11 cellular contexts compared by ENCODE assay signal in genomic region chr20:25314497-25315417, GRCh38.
DNase-seq lines count a peak whose midpoint lies in the region; ATAC-seq and TF ChIP-seq lines count a peak whose summit lies in the region.
"Had no signal": no experiment of that assay in that cellular context is flagged by ENCODE, and none has a peak within 500 bp of the region (broad histone marks: within the 10 kb centered on the region; RNA-seq: fewer than 3 reads in every experiment).

No MANE protein-coding gene starts in this region.

- CTCF ChIA-PET in activated CD8-positive, alpha-beta T cell treated with anti-CD3 and anti-CD28 coated beads, Interleukin-2, amount 10 ng/mL, durations not matched to agents 7 days and 5 days (lab: Charles Lee): interaction anchor here (1.4 kb wide), 1 partner anchor 85 kb away, joined by 4 read pairs; no protein-coding TSS in a partner anchor

- no peak for DNase-seq in activated CD4-positive, alpha-beta T cell treated with anti-CD3 and anti-CD28 coated beads, Interleukin-2, amount 10 ng/mL, durations not matched to agents 24 days and 14 days
- no peak for DNase-seq in activated CD4-positive, alpha-beta T cell treated with anti-CD3 and anti-CD28 coated beads for 1 hour
- DNase-seq in RWPE2 (ENCODE audit: low spot score) (no peak), left lobe of liver (ENCODE audit: low spot score) (peak; percentile 35), stomach (peak; percentile 11)
- DNase-seq in activated CD8-positive, alpha-beta T cell treated with anti-CD3 and anti-CD28 coated beads, Interleukin-2, amount 10 ng/mL, durations not matched to agents 7 days and 5 days: no peak
- DNase-seq: MM.1S had no signal

- peaks cover 30% of the 10 kb centered on the region for H3K4me1 Mint-ChIP-seq in activated CD4-positive, alpha-beta T cell treated with anti-CD3 and anti-CD28 coated beads, Interleukin-2, amount 10 ng/mL, durations not matched to agents 24 days and 14 days
- peaks cover 37% of the 10 kb centered on the region for H3K4me1 Mint-ChIP-seq in activated CD8-positive, alpha-beta T cell treated with anti-CD3 and anti-CD28 coated beads, Interleukin-2, amount 10 ng/mL, durations not matched to agents 7 days and 5 days (ENCODE audit: low read depth)

- no peak for ATAC-seq in RWPE2 (ENCODE audit: low read depth)
- ATAC-seq in left lobe of liver: no peak
- no peak for ATAC-seq in HG02798 (IDR thresholded peaks at IDR 0.05; ENCODE audit: poor library complexity, unreplicated experiment)
- no peak for ATAC-seq in HG02840 (IDR thresholded peaks at IDR 0.05; ENCODE audit: low FRiP score, unreplicated experiment)
- ATAC-seq in activated CD8-positive, alpha-beta T cell treated with anti-CD3 and anti-CD28 coated beads, Interleukin-2, amount 10 ng/mL, durations not matched to agents 7 days and 5 days: no peak
- ATAC-seq: left colon had no signal

- TF ChIP-seq CTCF in RWPE2 (IDR thresholded peaks at IDR 0.05; ENCODE audit: poor library complexity, severe bottlenecking) (peak; percentile 14), stomach (IDR thresholded peaks at IDR 0.05) (no peak)

- H3K36me3 ChIP-seq in RWPE2 (ENCODE audit: low read depth) (no peaks in the 10 kb centered on the region), stomach (peaks cover 0 to 41% (median 28%) of the 10 kb centered on the region in 4 donors)

- H3K27ac ChIP-seq in RWPE2 (ENCODE audit: poor library complexity, severe bottlenecking) (peak overlapping the region; percentile 8), stomach (no peak overlapping the region)

- peaks cover 9% of the 10 kb centered on the region for H3K36me3 Mint-ChIP-seq in activated CD4-positive, alpha-beta T cell treated with anti-CD3 and anti-CD28 coated beads, Interleukin-2, amount 10 ng/mL, durations not matched to agents 24 days and 14 days (ENCODE audit: low read depth)
- H3K36me3 Mint-ChIP-seq in activated CD8-positive, alpha-beta T cell treated with anti-CD3 and anti-CD28 coated beads, Interleukin-2, amount 10 ng/mL, durations not matched to agents 7 days and 5 days (ENCODE audit: low read depth): peaks cover 5% of the 10 kb centered on the region

- H3K9me3 ChIP-seq in RWPE2 (ENCODE audit: severe bottlenecking) (no peaks in the 10 kb centered on the region), stomach (no peaks in the 10 kb centered on the region)

- H3K27me3 ChIP-seq in RWPE2 (ENCODE audit: insufficient read depth, poor library complexity, severe bottlenecking) (no peaks in the 10 kb centered on the region), stomach (no peaks in the 10 kb centered on the region)

- TF ChIP-seq EP300 in stomach (IDR thresholded peaks at IDR 0.05): no peak

- TF ChIP-seq POLR2A in stomach (IDR thresholded peaks at IDR 0.05): no peak

- intact Hi-C loops in activated CD4-positive, alpha-beta T cell treated with anti-CD3 and anti-CD28 coated beads, Interleukin-2, amount 10 ng/mL, durations not matched to agents 24 days and 14 days (cut with micrococcal nuclease): loop anchor here (5.0 kb wide), 2 partner anchors 322 to 367 kb away; partner anchors contain the start of genes APMAP and CST7
- intact Hi-C loops in stomach (cut with DNase I; ENCODE audit: low total_unique reads): no loop called here

- H3K4me1 ChIP-seq in RWPE2 (ENCODE audit: insufficient read depth, poor library complexity, severe bottlenecking) (peaks cover 21% of the 10 kb centered on the region), stomach (peaks cover 18 to 43% (median 27%) of the 10 kb centered on the region in 4 donors)

- no peak overlapping the region for H3K4me3 Mint-ChIP-seq in activated CD4-positive, alpha-beta T cell treated with anti-CD3 and anti-CD28 coated beads, Interleukin-2, amount 10 ng/mL, durations not matched to agents 24 days and 14 days
- H3K4me3 Mint-ChIP-seq in activated CD8-positive, alpha-beta T cell treated with anti-CD3 and anti-CD28 coated beads, Interleukin-2, amount 10 ng/mL, durations not matched to agents 7 days and 5 days: no peak overlapping the region
- H3K4me3 Mint-ChIP-seq: nephron had no signal

- H3K4me3 ChIP-seq in RWPE2 (ENCODE audit: severe bottlenecking) (no peak overlapping the region), stomach (no peak overlapping the region)

- H3K27me3 Mint-ChIP-seq in activated CD4-positive, alpha-beta T cell treated with anti-CD3 and anti-CD28 coated beads, Interleukin-2, amount 10 ng/mL, durations not matched to agents 24 days and 14 days: no peaks in the 10 kb centered on the region
- no peaks in the 10 kb centered on the region for H3K27me3 Mint-ChIP-seq in activated CD8-positive, alpha-beta T cell treated with anti-CD3 and anti-CD28 coated beads, Interleukin-2, amount 10 ng/mL, durations not matched to agents 7 days and 5 days (ENCODE audit: low read depth)

- H3K9me3 Mint-ChIP-seq in activated CD4-positive, alpha-beta T cell treated with anti-CD3 and anti-CD28 coated beads, Interleukin-2, amount 10 ng/mL, durations not matched to agents 24 days and 14 days: no peaks in the 10 kb centered on the region
- H3K9me3 Mint-ChIP-seq in activated CD8-positive, alpha-beta T cell treated with anti-CD3 and anti-CD28 coated beads, Interleukin-2, amount 10 ng/mL, durations not matched to agents 7 days and 5 days (ENCODE audit: insufficient read depth): no peaks in the 10 kb centered on the region
- H3K9me3 Mint-ChIP-seq: nephron had no signal

- POLR2A ChIA-PET in activated CD8-positive, alpha-beta T cell treated with anti-CD3 and anti-CD28 coated beads, Interleukin-2, amount 10 ng/mL, durations not matched to agents 7 days and 5 days (lab: Charles Lee): interaction anchor here (1.2 kb wide), 1 partner anchor 93 kb away, joined by 4 read pairs; the partner anchor contains the start of gene GINS1

- H3K27ac Mint-ChIP-seq in activated CD4-positive, alpha-beta T cell treated with anti-CD3 and anti-CD28 coated beads, Interleukin-2, amount 10 ng/mL, durations not matched to agents 24 days and 14 days: peak overlapping the region; percentile 24
- H3K27ac Mint-ChIP-seq in activated CD8-positive, alpha-beta T cell treated with anti-CD3 and anti-CD28 coated beads, Interleukin-2, amount 10 ng/mL, durations not matched to agents 7 days and 5 days: no peak overlapping the region
- H3K27ac Mint-ChIP-seq: nephron had no signal

- 91 to 95% (median 94%) methylated on average over 17 of the region's 17 CpGs for WGBS in stomach, 5 donors

Comparison
In these comparisons a context has a peak if more than half of its experiments do, and no peak if none do; other contexts are left out.
1. DNase-seq: peak in left lobe of liver (single experiment) and stomach (single experiment); none in activated CD4-positive, alpha-beta T cell treated with anti-CD3 and anti-CD28 coated beads, Interleukin-2, amount 10 ng/mL, durations not matched to agents 24 days and 14 days (single experiment), activated CD4-positive, alpha-beta T cell treated with anti-CD3 and anti-CD28 coated beads for 1 hour (single experiment), RWPE2 (single experiment) and activated CD8-positive, alpha-beta T cell treated with anti-CD3 and anti-CD28 coated beads, Interleukin-2, amount 10 ng/mL, durations not matched to agents 7 days and 5 days (single experiment).